Comparison of ENCODE assay signal across 10 cellular contexts in genomic region chr5:97888439-97888838, GRCh38.
DNase-seq lines count a peak whose midpoint lies in the region; ATAC-seq and TF ChIP-seq lines count a peak whose summit lies in the region.
"Had no signal": no experiment of that assay in that cellular context is flagged by ENCODE, and none has a peak within 500 bp of the region (broad histone marks: within the 10 kb centered on the region; RNA-seq: fewer than 3 reads in every experiment).

No MANE protein-coding gene starts in this region.

- no peak for TF ChIP-seq CTCF in osteocyte (IDR thresholded peaks at IDR 0.05)

- ATAC-seq in GM18511 (IDR thresholded peaks at IDR 0.05; ENCODE audit: unreplicated experiment) (peak; percentile 99), GM19452 (IDR thresholded peaks at IDR 0.05; ENCODE audit: unreplicated experiment) (peak; percentile 99), HG02870 (IDR thresholded peaks at IDR 0.05; ENCODE audit: unreplicated experiment) (peak; percentile 98), HG03520 (IDR thresholded peaks at IDR 0.05; ENCODE audit: unreplicated experiment) (peak; percentile 92)

- H3K4me1 Mint-ChIP-seq in osteocyte (ENCODE audit: unreplicated experiment): no peaks in the 10 kb centered on the region
- H3K4me1 Mint-ChIP-seq in activated CD4-positive, alpha-beta T cell treated with anti-CD3 and anti-CD28 coated beads, Interleukin-2, amount 10 ng/mL, durations not matched to agents 7 days and 5 days: no peaks in the 10 kb centered on the region
- H3K4me1 Mint-ChIP-seq: naive B cell had no signal

- no peaks in the 10 kb centered on the region for H3K27me3 Mint-ChIP-seq in osteocyte (ENCODE audit: unreplicated experiment)
- H3K27me3 Mint-ChIP-seq in activated CD4-positive, alpha-beta T cell treated with anti-CD3 and anti-CD28 coated beads, Interleukin-2, amount 10 ng/mL, durations not matched to agents 7 days and 5 days: no peaks in the 10 kb centered on the region
- H3K27me3 Mint-ChIP-seq: naive B cell had no signal

- H3K9me3 Mint-ChIP-seq in osteocyte (ENCODE audit: unreplicated experiment): peaks cover 4% of the 10 kb centered on the region
- H3K9me3 Mint-ChIP-seq in activated CD4-positive, alpha-beta T cell treated with anti-CD3 and anti-CD28 coated beads, Interleukin-2, amount 10 ng/mL, durations not matched to agents 7 days and 5 days: no peaks in the 10 kb centered on the region

- H3K27ac Mint-ChIP-seq in osteocyte (ENCODE audit: unreplicated experiment): no peak overlapping the region
- H3K27ac Mint-ChIP-seq in activated CD4-positive, alpha-beta T cell treated with anti-CD3 and anti-CD28 coated beads, Interleukin-2, amount 10 ng/mL, durations not matched to agents 7 days and 5 days: no peak overlapping the region
- H3K27ac Mint-ChIP-seq: naive B cell had no signal

- DNase-seq in NCI-H1105 treated with DMSO at 0.1 percent for 48 hours (lab: John Stamatoyannopoulos, UW) (no peak), osteocyte (ENCODE audit: extremely low spot score, unreplicated experiment) (no peak), HuH-7.5 (ENCODE audit: low spot score) (no peak)
- no peak for DNase-seq in activated CD4-positive, alpha-beta T cell treated with anti-CD3 and anti-CD28 coated beads, Interleukin-2, amount 10 ng/mL, durations not matched to agents 7 days and 5 days
- DNase-seq: activated T-cell treated with anti-CD3 and anti-CD28 coated beads, Interleukin-2, amount 50 U/mL, for 1 hour; naive B cell had no signal

- no peaks in the 10 kb centered on the region for H3K36me3 Mint-ChIP-seq in osteocyte (ENCODE audit: unreplicated experiment)
- no peaks in the 10 kb centered on the region for H3K36me3 Mint-ChIP-seq in activated CD4-positive, alpha-beta T cell treated with anti-CD3 and anti-CD28 coated beads, Interleukin-2, amount 10 ng/mL, durations not matched to agents 7 days and 5 days (ENCODE audit: low read depth)

- H3K4me3 Mint-ChIP-seq in osteocyte (ENCODE audit: unreplicated experiment): no peak overlapping the region
- no peak overlapping the region for H3K4me3 Mint-ChIP-seq in activated CD4-positive, alpha-beta T cell treated with anti-CD3 and anti-CD28 coated beads, Interleukin-2, amount 10 ng/mL, durations not matched to agents 7 days and 5 days
- H3K4me3 Mint-ChIP-seq: naive B cell had no signal

- CTCF ChIA-PET in activated CD4-positive, alpha-beta T cell treated with anti-CD3 and anti-CD28 coated beads, Interleukin-2, amount 10 ng/mL, durations not matched to agents 7 days and 5 days (lab: Charles Lee): no interaction called here

- POLR2A ChIA-PET in activated CD4-positive, alpha-beta T cell treated with anti-CD3 and anti-CD28 coated beads, Interleukin-2, amount 10 ng/mL, durations not matched to agents 7 days and 5 days (lab: Charles Lee): no interaction called here
